8 cellular contexts compared by ENCODE assay signal in the genomic region with DNA sequence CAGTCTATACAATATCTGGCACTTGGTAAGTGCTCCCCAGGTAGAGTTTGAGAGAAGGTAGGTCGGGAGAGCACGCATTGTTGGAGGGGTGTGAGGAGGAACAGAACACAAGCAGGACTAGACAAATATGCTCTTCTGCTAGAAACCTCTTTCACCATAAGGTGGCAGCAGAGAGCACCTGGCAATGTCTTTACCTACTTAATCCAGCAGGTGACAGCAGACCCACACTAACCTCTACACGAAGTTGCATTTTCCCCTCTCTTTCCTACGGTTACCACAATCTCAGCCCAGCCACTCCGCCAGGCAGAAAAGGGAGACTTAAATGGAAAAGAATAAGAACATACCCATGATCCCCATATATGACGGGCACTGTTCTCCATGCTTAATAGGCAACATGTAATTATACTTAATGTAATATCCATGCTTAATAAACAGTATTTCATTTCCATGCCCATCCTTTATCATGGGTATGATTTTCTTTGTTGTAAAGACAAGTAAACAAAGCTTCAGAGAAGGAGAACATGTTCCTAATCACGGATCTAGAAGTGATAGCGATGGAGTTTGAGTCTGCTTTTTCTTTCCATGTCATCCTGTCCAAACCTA. TPM values are rescaled to one million over a fixed set of nuclear protein-coding genes. Genes with fewer than 3 reads are reported as not detected.
A peak's percentile ranks its signal among the peaks of the same experiment; 100 is the strongest.
DNase-seq lines count a peak whose midpoint lies in the region; TF ChIP-seq lines count a peak whose summit lies in the region.

No MANE protein-coding gene starts in this region.

- H3K9me3 Mint-ChIP-seq in activated T-helper 2 cell treated with anti-CD3 and anti-CD28 coated beads, Interferon-gamma antibody, Interleukin-2, Interleukin-4, amounts not matched to agents 10 μg/mL and 5 μg/mL and 100 μg/mL, durations not matched to agents 14 hours and 24 hours and 36 hours, result peaks cover 9% of the 10 kb centered on the region

- WGBS in testis, 2 donors, result 18 to 19% methylated on average over 8 of the region's 8 CpGs

- H3K4me3 Mint-ChIP-seq in activated T-helper 2 cell treated with anti-CD3 and anti-CD28 coated beads, Interferon-gamma antibody, Interleukin-2, Interleukin-4, amounts not matched to agents 10 μg/mL and 5 μg/mL and 100 μg/mL, durations not matched to agents 14 hours and 24 hours and 36 hours (ENCODE audit: low read depth), result no peak overlapping the region

- peaks cover 5% of the 10 kb centered on the region for H3K4me1 ChIP-seq in testis

- H3K27me3 Mint-ChIP-seq in activated T-helper 2 cell treated with anti-CD3 and anti-CD28 coated beads, Interferon-gamma antibody, Interleukin-2, Interleukin-4, amounts not matched to agents 10 μg/mL and 5 μg/mL and 100 μg/mL, durations not matched to agents 14 hours and 24 hours and 36 hours (ENCODE audit: low read depth), result peaks cover 40% of the 10 kb centered on the region

- no peaks in the 10 kb centered on the region for H3K36me3 Mint-ChIP-seq in activated T-helper 2 cell treated with anti-CD3 and anti-CD28 coated beads, Interferon-gamma antibody, Interleukin-2, Interleukin-4, amounts not matched to agents 10 μg/mL and 5 μg/mL and 100 μg/mL, durations not matched to agents 14 hours and 24 hours and 36 hours (ENCODE audit: low read depth)

- H3K27ac ChIP-seq in testis, result no peak overlapping the region

- H3K27ac Mint-ChIP-seq in activated T-helper 2 cell treated with anti-CD3 and anti-CD28 coated beads, Interferon-gamma antibody, Interleukin-2, Interleukin-4, amounts not matched to agents 10 μg/mL and 5 μg/mL and 100 μg/mL, durations not matched to agents 14 hours and 24 hours and 36 hours, result no peak overlapping the region

- no peaks in the 10 kb centered on the region for H3K27me3 ChIP-seq in testis

- peak; percentile 100 for TF ChIP-seq CTCF in foreskin fibroblast (IDR thresholded peaks at IDR 0.05; ENCODE audit: low read depth, low read length)
- peak; percentile 99 to 100 (median 99) for TF ChIP-seq CTCF in testis (IDR thresholded peaks at IDR 0.05)

- DNase-seq in NCI-H1417 (lab: John Stamatoyannopoulos, UW), result peak; percentile 38 to 91 (median 85)
- no peak for DNase-seq in NCI-H1417 treated with DMSO at 0.1 percent for 48 hours (lab: John Stamatoyannopoulos, UW)
- DNase-seq in M059J (ENCODE audit: low read depth), result peak; percentile 70
- peak; percentile 68 to 80 for DNase-seq in SHP77 (lab: John Stamatoyannopoulos, UW)
- DNase-seq in activated T-helper 2 cell treated with anti-CD3 and anti-CD28 coated beads, Interferon-gamma antibody, Interleukin-2, Interleukin-4, amounts not matched to agents 10 μg/mL and 5 μg/mL and 100 μg/mL, durations not matched to agents 14 hours and 24 hours and 36 hours (ENCODE audit: low spot score), result peak; percentile 61
- DNase-seq in foreskin fibroblast, result peak; percentile 60 to 87
- DNase-seq in nucleus accumbens (lab: John Stamatoyannopoulos, UW), result peak in 45 of 56 donors; percentile 1 to 78 (median 34)
- peak; percentile 91 for DNase-seq in testis

- peaks cover 21% of the 10 kb centered on the region for H3K4me1 Mint-ChIP-seq in activated T-helper 2 cell treated with anti-CD3 and anti-CD28 coated beads, Interferon-gamma antibody, Interleukin-2, Interleukin-4, amounts not matched to agents 10 μg/mL and 5 μg/mL and 100 μg/mL, durations not matched to agents 14 hours and 24 hours and 36 hours (ENCODE audit: low read depth)

- intact Hi-C loops in activated T-helper 2 cell treated with anti-CD3 and anti-CD28 coated beads, Interferon-gamma antibody, Interleukin-2, Interleukin-4, amounts not matched to agents 10 μg/mL and 5 μg/mL and 100 μg/mL, durations not matched to agents 14 hours and 24 hours and 36 hours (cut with micrococcal nuclease), result loop anchor here (1.0 to 10.0 kb wide), 6 partner anchors 52 to 782 kb away; partner anchors contain the start of gene LIG3
- intact Hi-C loops in testis (cut with DNase I; ENCODE audit: low total_unique reads), result loop anchor here (5.0 kb wide), 1 partner anchor 162 kb away; the partner anchor contains the start of gene CCL1

- no peaks in the 10 kb centered on the region for H3K9me3 ChIP-seq in testis

- H3K4me3 ChIP-seq in foreskin fibroblast (ENCODE audit: low read depth in 1 of 2, low read length in 2 of 2) (no peak overlapping the region), testis (no peak overlapping the region)

- no peak for TF ChIP-seq POLR2A in testis (IDR thresholded peaks at IDR 0.05)

- H3K36me3 ChIP-seq in testis (ENCODE audit: low read depth, missing control alignments), result no peaks in the 10 kb centered on the region

RNA-seq across cellular contexts. Expression of gene CCL2, which starts 55.1 kb away (rescaled TPM):
- total RNA-seq in M059J (2014; rRNA removed; shearing (Covaris generic)), result 85.5 and 135 TPM in 2 replicates
- not detected in 2 replicates for total RNA-seq in activated T-helper 2 cell treated with anti-CD3 and anti-CD28 coated beads, Interferon-gamma antibody, Interleukin-2, Interleukin-4, amounts not matched to agents 10 μg/mL and 5 μg/mL and 100 μg/mL, durations not matched to agents 14 hours and 24 hours and 36 hours
- total RNA-seq in testis, result 1 to 10 TPM; 1.0 to 4.4 TPM
- 35.8 TPM for polyA plus RNA-seq in testis (ENCODE audit: insufficient read depth, low read depth, low replicate concordance)

Comparison
In these comparisons a context has a peak if more than half of its experiments do, and no peak if none do; other contexts are left out.
1. RNA of gene CCL2, which starts 55.1 kb away (total RNA-seq): 85.5 to 135 TPM in M059J; 1.0 to 4.4 TPM in testis and not detected in activated T-helper 2 cell treated with anti-CD3 and anti-CD28 coated beads, Interferon-gamma antibody, Interleukin-2, Interleukin-4, amounts not matched to agents 10 μg/mL and 5 μg/mL and 100 μg/mL, durations not matched to agents 14 hours and 24 hours and 36 hours; every median in the first group is over 10 times any median in the second.